In the genomic region with DNA sequence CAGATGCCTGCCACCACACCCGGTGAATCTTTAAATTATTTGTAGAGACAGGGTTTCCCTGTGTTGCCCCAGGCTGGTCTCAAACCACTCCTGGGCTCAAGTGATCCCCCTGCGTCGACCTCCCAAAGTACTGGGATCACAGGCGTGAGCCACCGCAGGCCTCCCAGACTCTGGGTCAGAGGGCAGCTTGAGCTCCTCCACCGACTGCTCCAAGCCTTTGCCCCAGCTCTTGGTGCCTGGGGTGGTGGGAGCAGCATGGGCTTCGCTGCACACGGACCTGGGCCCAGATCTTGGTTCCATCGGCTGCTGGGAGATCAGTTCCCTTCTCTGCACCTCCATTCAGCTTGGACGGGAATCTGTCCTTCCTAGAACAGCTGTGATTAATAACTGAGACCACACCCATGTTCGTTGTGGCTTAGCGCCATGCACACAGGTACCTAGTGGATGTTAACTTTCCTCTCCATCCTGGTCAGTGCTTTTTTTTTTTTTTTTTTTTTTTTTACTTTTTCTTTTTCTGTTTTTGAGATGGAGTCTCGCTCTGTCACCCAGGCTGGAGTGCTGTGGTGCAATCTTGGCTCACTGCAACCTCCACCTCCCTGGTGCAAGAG, we compare ENCODE assay signal across 13 cellular contexts.
DNase-seq lines count a peak whose midpoint lies in the region; ATAC-seq and TF ChIP-seq lines count a peak whose summit lies in the region.
"Had no signal": no experiment of that assay in that cellular context is flagged by ENCODE, and none has a peak within 500 bp of the region (broad histone marks: within the 10 kb centered on the region; RNA-seq: fewer than 3 reads in every experiment).

No MANE protein-coding gene starts in this region.

- TF ChIP-seq POLR2A in right lobe of liver (IDR thresholded peaks at IDR 0.05) (no peak), suprapubic skin (IDR thresholded peaks at IDR 0.05) (no peak)

- H3K9me3 ChIP-seq in KOPT-K1 (ENCODE audit: insufficient read depth, low read length, poor library complexity, severe bottlenecking) (no peaks in the 10 kb centered on the region), ascending aorta (no peaks in the 10 kb centered on the region), right lobe of liver (no peaks in the 10 kb centered on the region), suprapubic skin (no peaks in the 10 kb centered on the region)
- H3K9me3 ChIP-seq: pancreas had no signal

- ATAC-seq in right lobe of liver (peak in 2 of 4 donors; percentile 16 to 49), GM21381 (IDR thresholded peaks at IDR 0.05; ENCODE audit: unreplicated experiment) (no peak), GM18868 (IDR thresholded peaks at IDR 0.05; ENCODE audit: unreplicated experiment) (no peak)
- no peak for ATAC-seq in activated CD4-positive, CD25-positive, alpha-beta regulatory T cell treated with anti-CD3 and anti-CD28 coated beads, Interleukin-2, amount 50 U/mL, for 24 hours

- TF ChIP-seq CTCF in ascending aorta (IDR thresholded peaks at IDR 0.05) (no peak), right lobe of liver (IDR thresholded peaks at IDR 0.05) (no peak), suprapubic skin (IDR thresholded peaks at IDR 0.05) (no peak)

- intact Hi-C loops in ascending aorta (cut with DNase I), result no loop called here
- intact Hi-C loops in right lobe of liver (cut with DNase I), result no loop called here

- H3K36me3 ChIP-seq in KOPT-K1 (ENCODE audit: insufficient read depth, low read length), result peaks cover 3% of the 10 kb centered on the region; the same call in 1 of the 2 replicates
- no peaks in the 10 kb centered on the region for H3K36me3 ChIP-seq in ascending aorta
- no peaks in the 10 kb centered on the region for H3K36me3 ChIP-seq in right lobe of liver
- H3K36me3 ChIP-seq in suprapubic skin, result no peaks in the 10 kb centered on the region
- H3K36me3 ChIP-seq: pancreas had no signal

- H3K4me3 ChIP-seq in ascending aorta (no peak overlapping the region), right lobe of liver (no peak overlapping the region), suprapubic skin (no peak overlapping the region)
- H3K4me3 ChIP-seq: pancreas had no signal

- H3K4me1 ChIP-seq in ascending aorta, result peaks cover 17 to 37% of the 10 kb centered on the region in 2 donors
- peaks cover 0 to 35% (median 16%) of the 10 kb centered on the region in 4 donors for H3K4me1 ChIP-seq in right lobe of liver
- peaks cover 20% of the 10 kb centered on the region for H3K4me1 ChIP-seq in suprapubic skin

- H3K27me3 ChIP-seq in ascending aorta (no peaks in the 10 kb centered on the region), right lobe of liver (no peaks in the 10 kb centered on the region), suprapubic skin (no peaks in the 10 kb centered on the region)
- H3K27me3 ChIP-seq: pancreas had no signal

- no peak for TF ChIP-seq EP300 in suprapubic skin (IDR thresholded peaks at IDR 0.05)

- 92% methylated on average over 3 of the region's 13 CpGs for WGBS in right lobe of liver (ENCODE audit: insufficient coverage, low coverage, low lambda C conversion rate, missing lambda C conversion rate)
- 59% methylated on average over 12 of the region's 13 CpGs for WGBS in suprapubic skin

- DNase-seq in ascending aorta (ENCODE audit: low spot score in 2 of 2), result no peak
- DNase-seq in right lobe of liver, result peak in 1 of 3 donors; percentile 35
- no peak for DNase-seq in suprapubic skin (ENCODE audit: low spot score in 2 of 2)
- DNase-seq: activated CD8-positive, alpha-beta memory T cell treated with anti-CD3 and anti-CD28 coated beads, Interleukin-2, amount 50 U/mL, for 4 hours; amygdala; NCI-H1092 treated with DMSO at 0.1 percent for 48 hours; NK-92 treated with Interleukin-12 subunit alpha and Interleukin-12 subunit beta, amount 100 ng/mL, for 24 hours; T1000 had no signal

- H3K27ac ChIP-seq in KOPT-K1 (ENCODE audit: low read depth, low read length, poor library complexity, severe bottlenecking), result peak overlapping the region; percentile 23
- peak overlapping the region; percentile 73 to 88 for H3K27ac ChIP-seq in ascending aorta
- H3K27ac ChIP-seq in right lobe of liver, result peak overlapping the region; percentile 49 to 87 (median 50)
- H3K27ac ChIP-seq in suprapubic skin, result peak overlapping the region; percentile 67

Comparison
In these comparisons a context has a peak if more than half of its experiments do, and no peak if none do; other contexts are left out.
1. H3K27ac ChIP-seq: peak in every context shown above with its lines; median percentile 80 in ascending aorta; 67 in suprapubic skin; 50 in right lobe of liver; 23 in KOPT-K1.